In genomic region chr2:171087547-171087946, GRCh38 we compare ENCODE assay signal across 14 cellular contexts.
DNase-seq lines count a peak whose midpoint lies in the region; ATAC-seq, FAIRE-seq and TF ChIP-seq lines count a peak whose summit lies in the region.
"Had no signal": no experiment of that assay in that cellular context is flagged by ENCODE, and none has a peak within 500 bp of the region (broad histone marks: within the 10 kb centered on the region; RNA-seq: fewer than 3 reads in every experiment).

No MANE protein-coding gene starts in this region.

- no peaks in the 10 kb centered on the region for H4K20me1 ChIP-seq in endothelial cell of umbilical vein (replicated peaks; ENCODE audit: control insufficient read depth, extremely low read depth, insufficient read depth, low read length)

- H3K27me3 Mint-ChIP-seq in activated CD4-positive, alpha-beta T cell treated with anti-CD3 and anti-CD28 coated beads, Interleukin-2, amount 10 ng/mL, durations not matched to agents 24 days and 14 days: no peaks in the 10 kb centered on the region
- H3K27me3 Mint-ChIP-seq in activated T-helper 17 cell treated with anti-CD3 and anti-CD28 coated beads, Interleukin-2, amount 50 U/mL, for 72 hours: no peaks in the 10 kb centered on the region

- H3K79me2 ChIP-seq in endothelial cell of umbilical vein (ENCODE audit: control insufficient read depth, insufficient read depth, low read length): peaks cover 40% of the 10 kb centered on the region

- BruUV-seq in endothelial cell of umbilical vein (replicated peaks; lab: Mats Ljungman, UMichigan): no TSS peak

- H3K4me1 ChIP-seq in endothelial cell of umbilical vein (ENCODE audit: control insufficient read depth, extremely low read depth, insufficient read depth, low read length): peaks cover 14% of the 10 kb centered on the region

- peak overlapping the region; percentile 79 for H3K27ac Mint-ChIP-seq in activated CD4-positive, alpha-beta T cell treated with anti-CD3 and anti-CD28 coated beads, Interleukin-2, amount 10 ng/mL, durations not matched to agents 24 days and 14 days
- H3K27ac Mint-ChIP-seq in activated T-helper 17 cell treated with anti-CD3 and anti-CD28 coated beads, Interleukin-2, amount 50 U/mL, for 72 hours: peak overlapping the region; percentile 64

- H3K36me3 Mint-ChIP-seq in activated CD4-positive, alpha-beta T cell treated with anti-CD3 and anti-CD28 coated beads, Interleukin-2, amount 10 ng/mL, durations not matched to agents 24 days and 14 days (ENCODE audit: low read depth): peaks cover 18% of the 10 kb centered on the region
- peaks cover 17% of the 10 kb centered on the region for H3K36me3 Mint-ChIP-seq in activated T-helper 17 cell treated with anti-CD3 and anti-CD28 coated beads, Interleukin-2, amount 50 U/mL, for 72 hours (ENCODE audit: low read depth)

- H3K4me3 ChIP-seq in endothelial cell of umbilical vein (replicated peaks in 1 of 3; ENCODE audit: insufficient read depth in 1 of 3, low read depth in 1 of 3, low read length in 3 of 3): no peak overlapping the region
- H3K4me3 ChIP-seq: upper lobe of left lung had no signal

- no peak overlapping the region for H3K9ac ChIP-seq in endothelial cell of umbilical vein (replicated peaks; ENCODE audit: extremely low read depth, insufficient read depth, low read length)

- FAIRE-seq in GM12892 (lab: Jason Lieb, UNC) (peak; percentile 9), endothelial cell of umbilical vein (lab: Jason Lieb, UNC) (no peak)

- POLR2A ChIA-PET in endothelial cell of umbilical vein (lab: Charles Lee): no interaction called here

- H3K4me2 ChIP-seq in endothelial cell of umbilical vein (ENCODE audit: insufficient read depth, low read length): no peak overlapping the region

- H2AFZ ChIP-seq in endothelial cell of umbilical vein (ENCODE audit: low read depth, low read length): no peak overlapping the region

- TF ChIP-seq POLR2A in GM12892 (IDR thresholded peaks at IDR 0.05; ENCODE audit: low read depth, low read length) (no peak), endothelial cell of umbilical vein (IDR thresholded peaks at IDR 0.05; ENCODE audit: low read depth, low read length) (no peak)

- CTCF ChIA-PET in endothelial cell of umbilical vein (lab: Charles Lee): interaction anchor here (0.7 to 3.3 kb wide), 43 partner anchors 8 to 361 kb away, joined by 3 to 43 read pairs (median 6); partner anchors contain the start of gene GORASP2

- H3K9me3 ChIP-seq in endothelial cell of umbilical vein (replicated peaks; ENCODE audit: control insufficient read depth, insufficient read depth, low read length): no peaks in the 10 kb centered on the region
- H3K9me3 ChIP-seq: upper lobe of left lung had no signal

- no peak for TF ChIP-seq CTCF in endothelial cell of umbilical vein (IDR thresholded peaks at IDR 0.05; ENCODE audit: extremely low read depth in 1 of 2, insufficient read depth in 1 of 2, low read depth in 1 of 2, low read length in 2 of 2)

- ATAC-seq in activated T-helper 17 cell treated with anti-CD3 and anti-CD28 coated beads, Interleukin-2, amount 50 U/mL, for 72 hours (replicated peaks): peak; percentile 40

- peaks cover 2% of the 10 kb centered on the region for H3K9me1 ChIP-seq in endothelial cell of umbilical vein (replicated peaks; ENCODE audit: control insufficient read depth, extremely low read depth, insufficient read depth, low read length)

- H3K4me3 Mint-ChIP-seq in activated CD4-positive, alpha-beta T cell treated with anti-CD3 and anti-CD28 coated beads, Interleukin-2, amount 10 ng/mL, durations not matched to agents 24 days and 14 days: peak overlapping the region; percentile 83
- peak overlapping the region; percentile 57 for H3K4me3 Mint-ChIP-seq in activated T-helper 17 cell treated with anti-CD3 and anti-CD28 coated beads, Interleukin-2, amount 50 U/mL, for 72 hours

- H3K27me3 ChIP-seq in endothelial cell of umbilical vein (ENCODE audit: control insufficient read depth in 2 of 2, insufficient read depth in 2 of 2, low read length in 2 of 2): no peaks in the 10 kb centered on the region
- H3K27me3 ChIP-seq: upper lobe of left lung had no signal

- H3K9me3 Mint-ChIP-seq in activated CD4-positive, alpha-beta T cell treated with anti-CD3 and anti-CD28 coated beads, Interleukin-2, amount 10 ng/mL, durations not matched to agents 24 days and 14 days: no peaks in the 10 kb centered on the region
- no peaks in the 10 kb centered on the region for H3K9me3 Mint-ChIP-seq in activated T-helper 17 cell treated with anti-CD3 and anti-CD28 coated beads, Interleukin-2, amount 50 U/mL, for 72 hours

- intact Hi-C loops in activated CD4-positive, alpha-beta T cell treated with anti-CD3 and anti-CD28 coated beads, Interleukin-2, amount 10 ng/mL, durations not matched to agents 24 days and 14 days (cut with micrococcal nuclease): loop anchor here (1.0 to 10.0 kb wide), 7 partner anchors 8 to 347 kb away; partner anchors contain the start of gene DCAF17
- intact Hi-C loops in endothelial cell of umbilical vein (cut with micrococcal nuclease): loop anchor here (2.0 kb wide), 2 partner anchors 71 to 329 kb away; no protein-coding TSS in a partner anchor

- H3K36me3 ChIP-seq in endothelial cell of umbilical vein (ENCODE audit: control insufficient read depth in 2 of 2, extremely low read depth in 1 of 2, insufficient read depth in 2 of 2, low read length in 2 of 2): no peaks in the 10 kb centered on the region
- H3K36me3 ChIP-seq: upper lobe of left lung had no signal

- no peak for DNase-seq in activated CD4-positive, alpha-beta T cell treated with anti-CD3 and anti-CD28 coated beads, Interleukin-2, amount 10 ng/mL, durations not matched to agents 24 days and 14 days
- DNase-seq in activated CD4-positive, alpha-beta T cell treated with anti-CD3 and anti-CD28 coated beads, Interleukin-2, amount 50 U/mL, for 48 hours: no peak
- DNase-seq in GM12892 (ENCODE audit: insufficient read length) (no peak), endothelial cell of umbilical vein (ENCODE audit: low read depth, low spot score) (peak; percentile 3), AG20443 (ENCODE audit: low spot score) (no peak), NCI-H1436 treated with DMSO at 0.1 percent for 48 hours (lab: John Stamatoyannopoulos, UW) (no peak), HCEC 1CT (no peak)
- DNase-seq: amniotic stem cell, DMS79 treated with DMSO at 0.1 percent for 48 hours, NCI-H1694, NCI-H226, upper lobe of left lung had no signal

- H3K27ac ChIP-seq in endothelial cell of umbilical vein (ENCODE audit: insufficient read depth, low read depth, low read length): no peak overlapping the region
- H3K27ac ChIP-seq: C4-2B, upper lobe of left lung had no signal

- dilution Hi-C loops in endothelial cell of umbilical vein (cut with MboI; ENCODE audit: extremely low pct_ligation_motif_present, low sequenced_read_pairs): no loop called here

- H3K4me1 Mint-ChIP-seq in activated CD4-positive, alpha-beta T cell treated with anti-CD3 and anti-CD28 coated beads, Interleukin-2, amount 10 ng/mL, durations not matched to agents 24 days and 14 days: peaks cover 49% of the 10 kb centered on the region
- peaks cover 39% of the 10 kb centered on the region for H3K4me1 Mint-ChIP-seq in activated T-helper 17 cell treated with anti-CD3 and anti-CD28 coated beads, Interleukin-2, amount 50 U/mL, for 72 hours

TF ChIP-seq in endothelial cell of umbilical vein, 7 proteins besides CTCF, POLR2A, EP300 and RAD21:
- TF ChIP-seq POLR2AphosphoS5 (IDR thresholded peaks at IDR 0.05; ENCODE audit: insufficient read depth, low read depth, low read length) (no peak), FOS (IDR thresholded peaks at IDR 0.05; ENCODE audit: borderline replicate concordance, insufficient read depth, low read length) (no peak), EZH2 (IDR thresholded peaks at IDR 0.05; ENCODE audit: borderline replicate concordance, low read depth, low read length, severe bottlenecking) (no peak), JUN (IDR thresholded peaks at IDR 0.05; ENCODE audit: borderline replicate concordance, insufficient read depth, insufficient read length, low read depth) (no peak), MYC (IDR thresholded peaks at IDR 0.05; ENCODE audit: low read depth, low read length) (no peak), MAX (IDR thresholded peaks at IDR 0.05; ENCODE audit: insufficient read depth, insufficient read length) (no peak), GATA2 (IDR thresholded peaks at IDR 0.05; ENCODE audit: insufficient read depth, insufficient read length, low read depth, low read length) (no peak)
TF ChIP-seq in endothelial cell of umbilical vein: peak in this region for 0.
